ENCODE assay signal across 1 cellular context in the genomic region with DNA sequence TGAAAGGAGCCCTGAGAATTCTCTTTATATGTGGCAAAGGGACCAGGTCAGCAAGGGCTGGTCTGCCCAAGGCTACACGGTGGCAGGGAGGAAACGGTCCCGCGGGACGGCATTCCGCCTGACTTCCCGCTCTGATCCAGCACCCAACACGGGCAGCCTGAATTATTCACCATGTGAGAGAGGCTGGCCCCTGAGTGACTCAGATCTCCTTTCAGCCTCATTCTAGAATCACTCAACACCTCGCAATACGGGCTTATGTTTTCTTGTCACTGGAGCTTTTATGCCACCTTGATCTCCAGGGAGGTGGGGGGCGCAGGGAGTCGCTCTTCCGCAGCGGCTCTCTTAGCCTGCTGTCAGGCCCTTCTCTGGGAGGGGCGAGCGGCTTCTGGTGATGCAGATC.
TF ChIP-seq lines count a peak whose summit lies in the region.

No MANE protein-coding gene starts in this region.

TF ChIP-seq in SK-N-SH treated with all-trans-retinoic acid at 6 μM for 48 hours, 23 proteins besides CTCF, POLR2A, EP300 and RAD21 (continued from another document):
- no peak for TF ChIP-seq BACH2 (CRISPR knock-in tag; IDR thresholded peaks at IDR 0.05; ENCODE audit: borderline replicate concordance)
